7 cellular contexts compared by ENCODE assay signal in the genomic region with DNA sequence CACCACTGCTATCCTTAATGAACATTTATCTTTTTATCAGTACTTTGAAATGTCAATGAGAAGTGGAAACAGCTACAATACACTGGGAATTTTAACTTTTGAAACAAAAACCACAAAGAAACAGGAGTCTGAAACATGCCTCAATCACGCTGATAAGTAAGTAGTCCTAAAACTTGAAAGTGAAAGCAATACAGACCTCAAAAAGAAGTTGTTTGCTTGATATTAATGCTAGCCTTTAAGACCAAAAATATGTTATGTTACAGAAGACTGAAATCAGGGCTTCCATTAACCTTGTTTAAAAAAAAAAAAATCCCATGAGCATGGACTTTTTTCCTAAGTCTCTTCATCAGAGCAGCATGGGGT. TPM values are rescaled to one million over a fixed set of nuclear protein-coding genes. Genes with fewer than 3 reads are reported as not detected.
DNase-seq lines count a peak whose midpoint lies in the region; ATAC-seq and TF ChIP-seq lines count a peak whose summit lies in the region.

No MANE protein-coding gene starts in this region.

- DNase-seq in MG63 (no peak), endothelial cell (ENCODE audit: low spot score) (no peak), NCI-H1048 (lab: John Stamatoyannopoulos, UW) (no peak), NCI-H187 treated with DMSO at 0.1 percent for 48 hours (lab: John Stamatoyannopoulos, UW) (no peak)

- peak overlapping the region; percentile 73 for H3K9ac ChIP-seq in skeletal muscle satellite cell (ENCODE audit: low read depth, low read length)

- H3K4me1 ChIP-seq in skeletal muscle satellite cell (ENCODE audit: control insufficient read depth, insufficient read depth, low read length) = peaks cover 12% of the 10 kb centered on the region

- H3K4me1 Mint-ChIP-seq in endothelial cell (ENCODE audit: unreplicated experiment) = peaks cover 3% of the 10 kb centered on the region

- H3K27ac Mint-ChIP-seq in endothelial cell (ENCODE audit: unreplicated experiment) = peak overlapping the region; percentile 41

- no peaks in the 10 kb centered on the region for H3K36me3 Mint-ChIP-seq in endothelial cell (ENCODE audit: low read depth, unreplicated experiment)

- H3K27me3 Mint-ChIP-seq in endothelial cell (ENCODE audit: unreplicated experiment) = no peaks in the 10 kb centered on the region

- no peaks in the 10 kb centered on the region for H3K9me3 Mint-ChIP-seq in endothelial cell (ENCODE audit: unreplicated experiment)

- H3K4me3 ChIP-seq in MG63 = peak overlapping the region; percentile 20
- peak overlapping the region; percentile 14 for H3K4me3 ChIP-seq in skeletal muscle satellite cell (ENCODE audit: low read length)

- no peaks in the 10 kb centered on the region for H3K9me3 ChIP-seq in MG63
- H3K9me3 ChIP-seq in skeletal muscle satellite cell (replicated peaks; ENCODE audit: low read length) = no peaks in the 10 kb centered on the region

- peak overlapping the region; percentile 69 for H3K4me2 ChIP-seq in skeletal muscle satellite cell (ENCODE audit: low read length)

- ATAC-seq in GM18511 (IDR thresholded peaks at IDR 0.05; ENCODE audit: unreplicated experiment) (peak; percentile 55), HG02981 (IDR thresholded peaks at IDR 0.05; ENCODE audit: unreplicated experiment) (no peak)

- H3K27me3 ChIP-seq in MG63 (no peaks in the 10 kb centered on the region), skeletal muscle satellite cell (ENCODE audit: control insufficient read depth, insufficient read depth, low read length) (no peaks in the 10 kb centered on the region)

- no peak for TF ChIP-seq CTCF in endothelial cell (IDR thresholded peaks at IDR 0.05; ENCODE audit: unreplicated experiment)

- H3K36me3 ChIP-seq in MG63 (no peaks in the 10 kb centered on the region), skeletal muscle satellite cell (ENCODE audit: insufficient read depth, low read length) (no peaks in the 10 kb centered on the region)

- no peak overlapping the region for H3K4me3 Mint-ChIP-seq in endothelial cell (ENCODE audit: unreplicated experiment)

RNA-seq across cellular contexts. Expression of a gene that starts 21.3 kb away (rescaled TPM):
- total RNA-seq in MG63 (2014; rRNA removed; shearing (Covaris generic); ENCODE audit: low replicate concordance) = 2.0 and 79.2 TPM in 2 replicates
- total RNA-seq in endothelial cell (ENCODE audit: unreplicated experiment) = 52.8 TPM
- total RNA-seq in skeletal muscle satellite cell (2012; rRNA removed) = 9.1 and 9.6 TPM in 2 replicates
